24 cellular contexts compared by ENCODE assay signal in the genomic region with DNA sequence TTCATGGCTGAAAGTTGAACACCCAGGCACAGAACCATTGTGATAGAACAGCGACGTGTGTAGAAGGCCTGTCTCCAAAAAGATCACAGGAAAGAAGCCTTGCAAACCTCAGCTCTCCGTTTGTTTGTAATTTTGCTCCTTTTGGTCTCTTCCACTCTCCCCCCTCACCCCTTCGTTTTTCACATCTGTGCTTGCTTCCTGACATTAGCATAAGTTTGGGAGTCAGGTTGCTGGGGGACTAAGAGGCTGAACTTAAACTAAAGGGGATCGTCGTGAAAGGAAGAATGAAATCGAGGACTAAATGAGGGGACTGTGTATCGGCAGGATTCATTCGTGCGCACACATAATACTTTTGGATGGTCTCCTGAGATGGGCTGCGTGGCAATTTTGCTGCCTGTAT.
DNase-seq lines count a peak whose midpoint lies in the region; ATAC-seq, FAIRE-seq and TF ChIP-seq lines count a peak whose summit lies in the region.
"Had no signal": no experiment of that assay in that cellular context is flagged by ENCODE, and none has a peak within 500 bp of the region (broad histone marks: within the 10 kb centered on the region; RNA-seq: fewer than 3 reads in every experiment).

No MANE protein-coding gene starts in this region.

- H3K9ac ChIP-seq in HUES64 (ENCODE audit: low read depth, low read length) (peak overlapping the region; percentile 30; the same call in 1 of the 2 replicates), H1 (replicated peaks in 1 of 4; ENCODE audit: extremely low read depth in 1 of 4, low read depth in 3 of 4, low read length in 3 of 4) (0 out of 7 replicates have a peak overlapping the region, but pooled peaks of 1 of the 4 experiments have one; percentile 4), SK-N-SH (no peak overlapping the region)
- H3K9ac ChIP-seq: BLaER1 treated with 17β-estradiol and CSF1 and Interleukin-3, amounts not matched to agents 10 nM and 100 nM; KMS-11 had no signal

- H3K9me2 ChIP-seq in SK-N-SH = no peaks in the 10 kb centered on the region
- no peaks in the 10 kb centered on the region for H3K9me2 ChIP-seq in OCI-LY7 (ENCODE audit: insufficient read depth, low read length)

- CTCF ChIA-PET in H1 (lab: Charles Lee; ENCODE audit: partially characterized antibody) (interaction anchor here (0.9 to 1.5 kb wide), 3 partner anchors 20 to 1544 kb away, joined by 3 to 5 read pairs (median 3); no protein-coding TSS in a partner anchor), SK-N-SH (lab: Yijun Ruan, JAX) (no interaction called here), OCI-LY7 (lab: Charles Lee; ENCODE audit: unreplicated experiment) (no interaction called here)

- H4K91ac ChIP-seq in H1 (replicated peaks; ENCODE audit: insufficient read length, low read length) = no peak overlapping the region

- H3K4me2 ChIP-seq in H1 (ENCODE audit: insufficient read depth in 1 of 2, low read depth in 2 of 2, low read length in 2 of 2) (peak overlapping the region; percentile 55 to 60), osteoblast (ENCODE audit: insufficient read depth, low read length) (no peak overlapping the region), SK-N-SH (no peak overlapping the region), OCI-LY7 (ENCODE audit: low read length) (no peak overlapping the region)
- H3K4me2 ChIP-seq: BLaER1 treated with 17β-estradiol and CSF1 and Interleukin-3, amounts not matched to agents 10 nM and 100 nM; KMS-11; PC-9 had no signal

- H3K14ac ChIP-seq in H1 (ENCODE audit: insufficient read length) = no peak overlapping the region

- H3K79me2 ChIP-seq in H1 (ENCODE audit: control insufficient read depth in 1 of 2, insufficient read depth in 2 of 2, low read length in 2 of 2) = no peaks in the 10 kb centered on the region
- H3K79me2 ChIP-seq in osteoblast (ENCODE audit: insufficient read depth, low read length) = no peaks in the 10 kb centered on the region
- no peaks in the 10 kb centered on the region for H3K79me2 ChIP-seq in SK-N-SH (ENCODE audit: insufficient read depth)
- no peaks in the 10 kb centered on the region for H3K79me2 ChIP-seq in OCI-LY7 (ENCODE audit: insufficient read depth, low read depth, low read length)

- no peak for TF ChIP-seq POLR2A in H1 (IDR thresholded peaks at IDR 0.05; ENCODE audit: control extremely low read depth in 1 of 2, low read depth in 2 of 2, low read length in 2 of 2)

- TF ChIP-seq EP300 in H1 (IDR thresholded peaks at IDR 0.05; ENCODE audit: borderline replicate concordance in 1 of 2, low read depth in 2 of 2, low read length in 2 of 2) = no peak
- no peak for TF ChIP-seq EP300 in SK-N-SH (IDR thresholded peaks at IDR 0.05; ENCODE audit: borderline replicate concordance in 1 of 2, low read depth in 1 of 2, low read length in 1 of 2)

- H2BK120ac ChIP-seq in H1 (replicated peaks; ENCODE audit: low read depth, low read length) = no peak overlapping the region

- no peak overlapping the region for H3K23ac ChIP-seq in H1 (ENCODE audit: insufficient read length)

- H3K27me3 ChIP-seq in HUES64 (ENCODE audit: insufficient read depth, low read length) = no peaks in the 10 kb centered on the region
- no peaks in the 10 kb centered on the region for H3K27me3 ChIP-seq in H1 (replicated peaks in 1 of 4; ENCODE audit: control insufficient read depth in 3 of 4, extremely low read depth in 1 of 4, insufficient read depth in 3 of 4, low read length in 3 of 4)
- H3K27me3 ChIP-seq in osteoblast (ENCODE audit: insufficient read depth, low read length) = no peaks in the 10 kb centered on the region
- no peaks in the 10 kb centered on the region for H3K27me3 ChIP-seq in SK-N-SH (ENCODE audit: insufficient read depth)
- H3K27me3 ChIP-seq: BLaER1 treated with 17β-estradiol and CSF1 and Interleukin-3, amounts not matched to agents 10 nM and 100 nM had no signal

- no peak overlapping the region for H2BK12ac ChIP-seq in H1 (ENCODE audit: low read depth, low read length)

- no peak overlapping the region for H3K4ac ChIP-seq in H1 (replicated peaks; ENCODE audit: insufficient read length, low read depth, low read length)

- TF ChIP-seq CTCF in H1 (IDR thresholded peaks at IDR 0.05; ENCODE audit: control extremely low read depth in 1 of 3, insufficient read depth in 1 of 3, low read depth in 1 of 3, low read length in 3 of 3) (no peak), osteoblast (IDR thresholded peaks at IDR 0.05; ENCODE audit: extremely low read depth, low read depth, low read length) (no peak), SK-N-SH (IDR thresholded peaks at IDR 0.05) (no peak), OCI-LY7 (conservative IDR thresholded peaks at IDR 0.05; ENCODE audit: low read length) (no peak)

- no peaks in the 10 kb centered on the region for H3K23me2 ChIP-seq in H1 (ENCODE audit: low read depth, low read length)

- H3K9me3 ChIP-seq in HUES64 (ENCODE audit: insufficient read depth, low read depth, low read length) (no peaks in the 10 kb centered on the region), H1 (ENCODE audit: insufficient read depth in 2 of 2, low read depth in 1 of 2, low read length in 1 of 2) (no peaks in the 10 kb centered on the region), osteoblast (ENCODE audit: low read depth, low read length) (no peaks in the 10 kb centered on the region), SK-N-SH (no peaks in the 10 kb centered on the region), OCI-LY7 (ENCODE audit: low read length) (no peaks in the 10 kb centered on the region)
- H3K9me3 ChIP-seq: BLaER1 treated with 17β-estradiol and CSF1 and Interleukin-3, amounts not matched to agents 10 nM and 100 nM had no signal

- POLR2A ChIA-PET in H1 (lab: Charles Lee; ENCODE audit: partially characterized antibody) = no interaction called here
- POLR2A ChIA-PET in SK-N-SH (lab: Yijun Ruan, JAX) = no interaction called here
- POLR2A ChIA-PET in OCI-LY7 (lab: Charles Lee) = no interaction called here

- H3K36me3 ChIP-seq in HUES64 (ENCODE audit: insufficient read depth, low read length) = no peaks in the 10 kb centered on the region
- H3K36me3 ChIP-seq in H1 (ENCODE audit: control insufficient read depth in 2 of 4, insufficient read depth in 4 of 4, low read length in 3 of 4) = no peaks in the 10 kb centered on the region
- H3K36me3 ChIP-seq in osteoblast (ENCODE audit: insufficient read depth, low read length) = no peaks in the 10 kb centered on the region
- no peaks in the 10 kb centered on the region for H3K36me3 ChIP-seq in SK-N-SH (replicated peaks in 1 of 2; ENCODE audit: control insufficient read depth in 1 of 2, insufficient read depth in 2 of 2, low read length in 1 of 2)
- no peaks in the 10 kb centered on the region for H3K36me3 ChIP-seq in OCI-LY7 (ENCODE audit: insufficient read depth, low read length)
- H3K36me3 ChIP-seq: BLaER1 treated with 17β-estradiol and CSF1 and Interleukin-3, amounts not matched to agents 10 nM and 100 nM had no signal

- no peaks in the 10 kb centered on the region for H3K79me1 ChIP-seq in H1 (ENCODE audit: low read depth, low read length)

- H3K4me3 ChIP-seq in HUES64 (ENCODE audit: low read length) = peak overlapping the region; percentile 16; the same call in 1 of the 2 replicates
- peak overlapping the region in 2 of 4 experiments; percentile 5; a peak in 1 of 8 replicates for H3K4me3 ChIP-seq in H1 (ENCODE audit: extremely low read depth in 1 of 4, insufficient read depth in 2 of 4, low read depth in 3 of 4, low read length in 4 of 4)
- no peak overlapping the region for H3K4me3 ChIP-seq in osteoblast (ENCODE audit: insufficient read depth, low read length)
- H3K4me3 ChIP-seq in SK-N-SH (ENCODE audit: low read depth in 2 of 2, low read length in 1 of 2) = no peak overlapping the region
- H3K4me3 ChIP-seq in OCI-LY7 (ENCODE audit: low read depth, low read length, poor library complexity, severe bottlenecking) = no peak overlapping the region
- H3K4me3 ChIP-seq: BLaER1 treated with 17β-estradiol and CSF1 and Interleukin-3, amounts not matched to agents 10 nM and 100 nM; PC-9 had no signal

- peaks cover 23% of the 10 kb centered on the region for H3K4me1 ChIP-seq in HUES64 (ENCODE audit: insufficient read depth, low read length)
- H3K4me1 ChIP-seq in H1 (replicated peaks in 1 of 4; ENCODE audit: control insufficient read depth in 3 of 4, insufficient read depth in 4 of 4, low read length in 3 of 4) = peaks cover 0 to 15% (median 3%) of the 10 kb centered on the region in 4 experiments; a peak in 3 of 7 replicates
- no peaks in the 10 kb centered on the region for H3K4me1 ChIP-seq in osteoblast (ENCODE audit: insufficient read depth, low read length)
- no peaks in the 10 kb centered on the region for H3K4me1 ChIP-seq in SK-N-SH (ENCODE audit: control insufficient read depth in 1 of 2, insufficient read depth in 2 of 2, low read depth in 1 of 2, low read length in 1 of 2)
- H3K4me1 ChIP-seq in OCI-LY7 (ENCODE audit: insufficient read depth, low read length, poor library complexity, severe bottlenecking) = no peaks in the 10 kb centered on the region

- H2AFZ ChIP-seq in H1 (ENCODE audit: low read length) = peak overlapping the region; percentile 70; the same call in 1 of the 2 replicates
- peak overlapping the region; percentile 30 for H2AFZ ChIP-seq in osteoblast (ENCODE audit: low read length)
- H2AFZ ChIP-seq in SK-N-SH (ENCODE audit: low read depth) = no peak overlapping the region
- no peak overlapping the region for H2AFZ ChIP-seq in OCI-LY7 (ENCODE audit: low read length)
- H2AFZ ChIP-seq: PC-9 had no signal

- FAIRE-seq in H1 (lab: Jason Lieb, UNC) = no peak
- FAIRE-seq: GM12891, GM18507, H54, HepG2 had no signal

- no TSS peak for BruUV-seq in OCI-LY7 (replicated peaks; lab: Mats Ljungman, UMichigan)

- intact Hi-C loops in OCI-LY7 (cut with micrococcal nuclease; ENCODE audit: unreplicated experiment) = no loop called here

- no peak for TF ChIP-seq RAD21 in H1 (IDR thresholded peaks at IDR 0.05 in 1 of 2, conservative IDR thresholded peaks at IDR 0.05 in 1 of 2; ENCODE audit: low read depth in 2 of 2, low read length in 2 of 2)
- TF ChIP-seq RAD21 in SK-N-SH (IDR thresholded peaks at IDR 0.05; ENCODE audit: low read length) = no peak

- H2AK5ac ChIP-seq in H1 (ENCODE audit: low read depth, low read length) = no peak overlapping the region

- ATAC-seq in HG02623 (IDR thresholded peaks at IDR 0.05; ENCODE audit: unreplicated experiment) = no peak
- ATAC-seq: CD8-positive, alpha-beta T cell had no signal

- H3K56ac ChIP-seq in H1 (replicated peaks; ENCODE audit: insufficient read length, low read depth, low read length) = no peak overlapping the region

- 56% methylated on average over 10 of the region's 11 CpGs for WGBS in HUES64
- WGBS in H1 (ENCODE audit: extremely low coverage in 1 of 2, insufficient coverage in 1 of 2, insufficient read length in 1 of 2, insufficient replicate concordance in 2 of 2, low coverage in 1 of 2, low lambda C conversion rate in 2 of 2, missing lambda C conversion rate in 1 of 2), 2 experiments = 41% methylated on average over 11 of the region's 11 CpGs; no CpG with 5 or more reads in 1 of the 2 experiments
- WGBS in SK-N-SH (ENCODE audit: low lambda C conversion rate) = 79% methylated on average over 11 of the region's 11 CpGs

- H3K18ac ChIP-seq in H1 (ENCODE audit: extremely low read depth, low read length) = peak overlapping the region; percentile 33; the same call in 1 of the 2 replicates

- H4K8ac ChIP-seq in H1 (ENCODE audit: extremely low read depth, insufficient read depth, low read length) = no peak overlapping the region

- H2BK5ac ChIP-seq in H1 (ENCODE audit: low read depth, low read length) = no peak overlapping the region

- peaks cover 6% of the 10 kb centered on the region for H3F3A ChIP-seq in SK-N-SH (replicated peaks; ENCODE audit: insufficient read depth)

- H2BK15ac ChIP-seq in H1 (ENCODE audit: low read length) = no peak overlapping the region

- H3K27ac ChIP-seq in HUES64 (ENCODE audit: low read depth, low read length) (no peak overlapping the region), H1 (ENCODE audit: low read depth, low read length) (no peak overlapping the region), osteoblast (ENCODE audit: low read depth, low read length) (no peak overlapping the region), SK-N-SH (ENCODE audit: low read depth in 2 of 2, low read length in 1 of 2) (no peak overlapping the region), OCI-LY7 (ENCODE audit: low read depth, low read length, poor library complexity, severe bottlenecking) (no peak overlapping the region)
- H3K27ac ChIP-seq: BLaER1 treated with 17β-estradiol and CSF1 and Interleukin-3, amounts not matched to agents 10 nM and 100 nM; KMS-11; PC-9; RWPE1 had no signal

- H2BK20ac ChIP-seq in H1 (ENCODE audit: low read length) = no peak overlapping the region

- H4K5ac ChIP-seq in H1 (ENCODE audit: insufficient read length, low read depth, low read length) = no peak overlapping the region

- DNase-seq in H1 (ENCODE audit: low read depth in 1 of 2, low spot score in 2 of 2) (no peak), iPS-NIHi11 (ENCODE audit: low spot score) (peak; percentile 15), osteoblast (ENCODE audit: insufficient read length, low spot score, missing footprints) (no peak), SK-N-SH (no peak), OCI-LY7 (ENCODE audit: low spot score) (no peak)
- no peak for DNase-seq in activated CD4-positive, alpha-beta T cell treated with anti-CD3 and anti-CD28 coated beads for 4 hours
- DNase-seq: CD8-positive, alpha-beta T cell; DMS53; NCI-H1436; NCI-H1930; NCI-H226; NCI-H524; NCI-H82; PC-9; SIG-M5 had no signal

- H4K20me1 ChIP-seq in H1 (replicated peaks in 1 of 2; ENCODE audit: control insufficient read depth in 1 of 2, insufficient read depth in 2 of 2, low read length in 2 of 2) (no peaks in the 10 kb centered on the region), osteoblast (ENCODE audit: insufficient read depth, low read length) (no peaks in the 10 kb centered on the region), SK-N-SH (ENCODE audit: insufficient read depth) (no peaks in the 10 kb centered on the region), OCI-LY7 (ENCODE audit: insufficient read depth, low read length) (no peaks in the 10 kb centered on the region)
- H4K20me1 ChIP-seq: BLaER1 treated with 17β-estradiol and CSF1 and Interleukin-3, amounts not matched to agents 10 nM and 100 nM had no signal

Comparison
In these comparisons a context has a peak if more than half of its experiments do, and no peak if none do; other contexts are left out.
1. H2AFZ ChIP-seq: peak in H1 (single experiment) and osteoblast (single experiment); none in SK-N-SH (single experiment) and OCI-LY7 (single experiment).
2. H3K4me2 ChIP-seq: peak in H1 (2 of 2); none in osteoblast (single experiment), SK-N-SH (single experiment) and OCI-LY7 (single experiment).